In genomic region chr15:94631608-94632007, GRCh38 we compare ENCODE assay signal across 15 cellular contexts.
DNase-seq lines count a peak whose midpoint lies in the region; ATAC-seq lines count a peak whose summit lies in the region.
"Had no signal": no experiment of that assay in that cellular context is flagged by ENCODE, and none has a peak within 500 bp of the region (broad histone marks: within the 10 kb centered on the region; RNA-seq: fewer than 3 reads in every experiment).

No MANE protein-coding gene starts in this region.

- intact Hi-C loops in activated T-helper 1 cell treated with anti-CD3 and anti-CD28 coated beads, Interleukin-12 subunit alpha, Interleukin-12 subunit beta, Interleukin-2, Interleukin-4 antibody, amounts not matched to agents 30 ng/mL and 10 ng/mL and 1 ng/mL, durations not matched to agents 14 hours and 24 hours and 36 hours (cut with micrococcal nuclease), result no loop called here
- intact Hi-C loops in right cardiac atrium (cut with DNase I), result no loop called here

- H3K27me3 Mint-ChIP-seq in activated T-helper 1 cell treated with anti-CD3 and anti-CD28 coated beads, Interleukin-12 subunit alpha, Interleukin-12 subunit beta, Interleukin-2, Interleukin-4 antibody, amounts not matched to agents 30 ng/mL and 10 ng/mL and 1 ng/mL, durations not matched to agents 14 hours and 24 hours and 36 hours (ENCODE audit: insufficient read depth), result peaks cover 33% of the 10 kb centered on the region
- peaks cover 17 to 21% of the 10 kb centered on the region in 2 donors for H3K27me3 Mint-ChIP-seq in T-cell

- H3K9me3 Mint-ChIP-seq in activated T-helper 1 cell treated with anti-CD3 and anti-CD28 coated beads, Interleukin-12 subunit alpha, Interleukin-12 subunit beta, Interleukin-2, Interleukin-4 antibody, amounts not matched to agents 30 ng/mL and 10 ng/mL and 1 ng/mL, durations not matched to agents 14 hours and 24 hours and 36 hours, result no peaks in the 10 kb centered on the region
- no peaks in the 10 kb centered on the region for H3K9me3 Mint-ChIP-seq in T-cell
- H3K9me3 Mint-ChIP-seq: CD4-positive, alpha-beta memory T cell had no signal

- no peak for DNase-seq in activated T-helper 1 cell treated with anti-CD3 and anti-CD28 coated beads, Interleukin-12 subunit alpha, Interleukin-12 subunit beta, Interleukin-2, Interleukin-4 antibody, amounts not matched to agents 30 ng/mL and 10 ng/mL and 1 ng/mL, durations not matched to agents 14 hours and 24 hours and 36 hours (ENCODE audit: low spot score)
- no peak for DNase-seq in T-cell
- no peak for DNase-seq in right cardiac atrium
- no peak for DNase-seq in AG08395 (ENCODE audit: low spot score)
- DNase-seq: GOT3, left colon, NCI-H1694, NCI-H82, small intestine, SW 1271 had no signal

- POLR2A ChIA-PET in T-cell (lab: Charles Lee), result no interaction called here

- 65% methylated on average over 6 of the region's 6 CpGs for whole genome bisulfite sequencing in right cardiac atrium

- no peaks in the 10 kb centered on the region for H3K4me1 ChIP-seq in right cardiac atrium (ENCODE audit: control insufficient read depth, insufficient read depth, low read length)

- no peak overlapping the region for H3K27ac ChIP-seq in right cardiac atrium (ENCODE audit: low read length)

- H3K4me3 Mint-ChIP-seq in activated T-helper 1 cell treated with anti-CD3 and anti-CD28 coated beads, Interleukin-12 subunit alpha, Interleukin-12 subunit beta, Interleukin-2, Interleukin-4 antibody, amounts not matched to agents 30 ng/mL and 10 ng/mL and 1 ng/mL, durations not matched to agents 14 hours and 24 hours and 36 hours, result peak overlapping the region; percentile 35
- peak overlapping the region in 1 of 3 donors; percentile 31 for H3K4me3 Mint-ChIP-seq in T-cell

- H3K4me3 ChIP-seq in right cardiac atrium (ENCODE audit: low read length), result no peak overlapping the region

- CTCF ChIA-PET in T-cell (lab: Charles Lee), result no interaction called here

- H3K27me3 ChIP-seq in right cardiac atrium (ENCODE audit: control insufficient read depth, insufficient read depth), result no peaks in the 10 kb centered on the region

- peaks cover 55% of the 10 kb centered on the region for H3K4me1 Mint-ChIP-seq in activated T-helper 1 cell treated with anti-CD3 and anti-CD28 coated beads, Interleukin-12 subunit alpha, Interleukin-12 subunit beta, Interleukin-2, Interleukin-4 antibody, amounts not matched to agents 30 ng/mL and 10 ng/mL and 1 ng/mL, durations not matched to agents 14 hours and 24 hours and 36 hours (ENCODE audit: low read depth)
- peaks cover 6 to 12% (median 11%) of the 10 kb centered on the region in 3 donors for H3K4me1 Mint-ChIP-seq in T-cell

- H3K36me3 Mint-ChIP-seq in activated T-helper 1 cell treated with anti-CD3 and anti-CD28 coated beads, Interleukin-12 subunit alpha, Interleukin-12 subunit beta, Interleukin-2, Interleukin-4 antibody, amounts not matched to agents 30 ng/mL and 10 ng/mL and 1 ng/mL, durations not matched to agents 14 hours and 24 hours and 36 hours (ENCODE audit: low read depth), result peaks cover 4% of the 10 kb centered on the region
- no peaks in the 10 kb centered on the region for H3K36me3 Mint-ChIP-seq in T-cell
- H3K36me3 Mint-ChIP-seq: CD4-positive, alpha-beta memory T cell had no signal

- no peak overlapping the region for H3K27ac Mint-ChIP-seq in activated T-helper 1 cell treated with anti-CD3 and anti-CD28 coated beads, Interleukin-12 subunit alpha, Interleukin-12 subunit beta, Interleukin-2, Interleukin-4 antibody, amounts not matched to agents 30 ng/mL and 10 ng/mL and 1 ng/mL, durations not matched to agents 14 hours and 24 hours and 36 hours
- H3K27ac Mint-ChIP-seq in T-cell, result no peak overlapping the region

- peak; percentile 83 for ATAC-seq in GM18868 (IDR thresholded peaks at IDR 0.05; ENCODE audit: unreplicated experiment)
- ATAC-seq in GM21423 (IDR thresholded peaks at IDR 0.05; ENCODE audit: unreplicated experiment), result peak; percentile 81
- ATAC-seq in HG03095 (IDR thresholded peaks at IDR 0.05; ENCODE audit: unreplicated experiment), result peak; percentile 55
- ATAC-seq in T-cell (replicated peaks in 1 of 4), result no peak
- no peak for ATAC-seq in right cardiac atrium
- ATAC-seq in GM21526 (IDR thresholded peaks at IDR 0.05; ENCODE audit: low FRiP score, unreplicated experiment), result no peak
- ATAC-seq: left colon had no signal

- H3K9me3 ChIP-seq in right cardiac atrium (ENCODE audit: control insufficient read depth, low read length), result no peaks in the 10 kb centered on the region

Comparison
In these comparisons a context has a peak if more than half of its experiments do, and no peak if none do; other contexts are left out.
1. ATAC-seq: peak in GM18868 (single experiment), GM21423 (single experiment) and HG03095 (single experiment); none in T-cell (0 of 4), right cardiac atrium (0 of 2) and GM21526 (single experiment).